21 cellular contexts compared by ENCODE assay signal in the genomic region with DNA sequence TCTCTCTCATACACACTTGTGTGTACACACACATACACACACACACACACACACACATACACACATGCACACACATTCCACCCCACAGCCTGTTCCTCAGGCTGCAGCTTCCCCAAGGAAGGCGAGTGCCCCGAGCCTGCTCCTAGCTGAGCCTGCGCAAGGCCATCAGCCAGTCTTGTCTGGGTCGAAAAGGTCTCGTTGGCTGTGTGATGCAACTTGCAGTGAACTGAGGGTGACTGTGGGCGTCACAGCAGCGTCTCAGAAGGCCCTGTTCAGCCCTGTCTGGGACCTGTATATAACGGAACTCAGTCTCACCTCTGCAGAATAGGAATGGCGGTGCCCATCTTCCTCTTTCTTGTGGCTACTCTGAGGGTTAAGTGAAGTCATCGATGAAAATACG.
DNase-seq lines count a peak whose midpoint lies in the region; ATAC-seq and TF ChIP-seq lines count a peak whose summit lies in the region.
"Had no signal": no experiment of that assay in that cellular context is flagged by ENCODE, and none has a peak within 500 bp of the region (broad histone marks: within the 10 kb centered on the region; RNA-seq: fewer than 3 reads in every experiment).

No MANE protein-coding gene starts in this region.

- no peaks in the 10 kb centered on the region for H3K27me3 ChIP-seq in adrenal gland
- H3K27me3 ChIP-seq: uterus had no signal

- no peaks in the 10 kb centered on the region for H3K36me3 Mint-ChIP-seq in type B pancreatic cell
- H3K36me3 Mint-ChIP-seq: immature natural killer cell; naive thymus-derived CD4-positive, alpha-beta T cell had no signal

- 70 to 75% (median 73%) methylated on average over 6 to 11 of the region's 11 CpGs for WGBS in adrenal gland, 4 donors

- peaks cover 8 to 10% of the 10 kb centered on the region in 2 donors for H3K4me1 ChIP-seq in adrenal gland (replicated peaks in 1 of 2)

- peak; percentile 35 for DNase-seq in Right ventricle myocardium inferior (ENCODE audit: missing footprints)
- no peak for DNase-seq in cardiac septum (ENCODE audit: low spot score)
- peak in 4 of 7 donors; percentile 24 to 69 (median 35) for DNase-seq in adrenal gland
- DNase-seq in left kidney (ENCODE audit: low read depth, low spot score), result peak; percentile 47
- no peak for DNase-seq in type B pancreatic cell (ENCODE audit: extremely low spot score, unreplicated experiment)
- no peak for DNase-seq in NCI-H2196 treated with DMSO at 0.1 percent for 48 hours (lab: John Stamatoyannopoulos, UW; ENCODE audit: unreplicated experiment)
- DNase-seq in effector CD4-positive, alpha-beta T cell, result no peak
- DNase-seq: activated gamma-delta T cell treated with Interleukin-2 at 50 U/mL for 16 hours; amygdala; Caco-2; cerebellar nuclear complex; EL; GOT3; immature natural killer cell; mammary epithelial cell; naive thymus-derived CD4-positive, alpha-beta T cell; NCI-H1694; NCI-H446; uterus had no signal

- H3K9me3 Mint-ChIP-seq in type B pancreatic cell, result no peaks in the 10 kb centered on the region
- H3K9me3 Mint-ChIP-seq: immature natural killer cell had no signal

- H3K4me3 Mint-ChIP-seq in type B pancreatic cell, result no peak overlapping the region
- H3K4me3 Mint-ChIP-seq: B cell; immature natural killer cell; naive thymus-derived CD4-positive, alpha-beta T cell had no signal

- peak overlapping the region in 1 of 5 donors; percentile 16 for H3K27ac ChIP-seq in adrenal gland
- H3K27ac ChIP-seq: uterus had no signal

- no peak overlapping the region for H3K4me3 ChIP-seq in adrenal gland
- H3K4me3 ChIP-seq: uterus had no signal

- no peaks in the 10 kb centered on the region for H3K36me3 ChIP-seq in adrenal gland (replicated peaks in 1 of 2)
- H3K36me3 ChIP-seq: uterus had no signal

- TF ChIP-seq CTCF in adrenal gland (IDR thresholded peaks at IDR 0.05), result no peak
- TF ChIP-seq CTCF in type B pancreatic cell (conservative IDR thresholded peaks at IDR 0.05), result no peak

- peaks cover 72% of the 10 kb centered on the region for H3K4me1 Mint-ChIP-seq in type B pancreatic cell (ENCODE audit: unreplicated experiment)
- H3K4me1 Mint-ChIP-seq: B cell; immature natural killer cell; naive thymus-derived CD4-positive, alpha-beta T cell had no signal

- peaks cover 24% of the 10 kb centered on the region for H3K27me3 Mint-ChIP-seq in type B pancreatic cell
- H3K27me3 Mint-ChIP-seq: B cell had no signal

- ATAC-seq in Right ventricle myocardium inferior, result no peak
- ATAC-seq in GM18909 (IDR thresholded peaks at IDR 0.05; ENCODE audit: poor library complexity, unreplicated experiment), result no peak
- ATAC-seq: naive thymus-derived CD4-positive, alpha-beta T cell had no signal

- H3K27ac Mint-ChIP-seq in type B pancreatic cell, result peak overlapping the region; percentile 54
- H3K27ac Mint-ChIP-seq: B cell; immature natural killer cell; naive thymus-derived CD4-positive, alpha-beta T cell had no signal

- intact Hi-C loops in Right ventricle myocardium inferior (cut with DNase I) (no loop called here), cardiac septum (cut with DNase I) (no loop called here), adrenal gland (cut with DNase I) (no loop called here)

- TF ChIP-seq POLR2A in adrenal gland (IDR thresholded peaks at IDR 0.05), result no peak

- no peaks in the 10 kb centered on the region for H3K9me3 ChIP-seq in adrenal gland (replicated peaks in 1 of 3)
- H3K9me3 ChIP-seq: Caco-2, uterus had no signal

Comparison
In these comparisons a context has a peak if more than half of its experiments do, and no peak if none do; other contexts are left out.
1. DNase-seq: peak in Right ventricle myocardium inferior (single experiment), adrenal gland (4 of 7) and left kidney (single experiment); none in cardiac septum (single experiment), type B pancreatic cell (single experiment), NCI-H2196 treated with DMSO at 0.1 percent for 48 hours (single experiment) and effector CD4-positive, alpha-beta T cell (single experiment).